ENCODE assay signal across 18 cellular contexts in the genomic region with DNA sequence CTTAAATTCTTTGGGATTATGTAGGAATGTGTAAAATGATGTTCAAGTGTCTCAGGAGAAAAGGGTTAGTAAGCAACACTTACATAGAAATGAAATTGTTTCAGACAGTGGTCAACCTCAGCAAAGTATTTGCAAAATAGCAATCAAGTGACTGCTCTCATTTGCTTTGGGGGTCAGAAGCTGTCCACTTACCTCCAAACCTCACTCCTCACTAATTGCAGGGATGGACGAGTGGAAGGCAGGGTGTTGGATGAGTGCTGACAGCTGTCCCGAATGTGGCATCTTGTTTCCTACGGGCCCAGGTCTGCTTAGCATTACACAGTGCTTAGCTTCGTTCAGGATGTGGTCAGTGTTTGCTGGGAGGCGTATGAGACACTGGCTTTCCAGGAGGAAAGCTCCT.
DNase-seq lines count a peak whose midpoint lies in the region; ATAC-seq and TF ChIP-seq lines count a peak whose summit lies in the region.
"Had no signal": no experiment of that assay in that cellular context is flagged by ENCODE, and none has a peak within 500 bp of the region (broad histone marks: within the 10 kb centered on the region; RNA-seq: fewer than 3 reads in every experiment).

No MANE protein-coding gene starts in this region.

- peaks cover 4% of the 10 kb centered on the region for H3K4me1 ChIP-seq in RWPE2 (ENCODE audit: insufficient read depth, poor library complexity, severe bottlenecking)
- H3K4me1 ChIP-seq: spleen, suprapubic skin had no signal

- no peaks in the 10 kb centered on the region for H3K36me3 ChIP-seq in RWPE2 (ENCODE audit: low read depth)
- H3K36me3 ChIP-seq: neural progenitor cell, spleen, suprapubic skin had no signal

- H3K27ac ChIP-seq in RWPE2 (ENCODE audit: poor library complexity, severe bottlenecking) = no peak overlapping the region
- H3K27ac ChIP-seq: neural progenitor cell, spleen, suprapubic skin had no signal

- H3K27me3 Mint-ChIP-seq in osteocyte (ENCODE audit: unreplicated experiment) = no peaks in the 10 kb centered on the region
- peaks cover 0 to 2% (median 1%) of the 10 kb centered on the region in 3 donors for H3K27me3 Mint-ChIP-seq in immature natural killer cell (ENCODE audit: low read depth in 3 of 3)
- H3K27me3 Mint-ChIP-seq: CD4-positive, alpha-beta memory T cell had no signal

- DNase-seq in GM04504 (ENCODE audit: low read depth) = peak; percentile 83
- no peak for DNase-seq in RWPE2 (ENCODE audit: low spot score)
- peak; percentile 71 for DNase-seq in fibroblast of mammary gland (ENCODE audit: low read depth)
- DNase-seq in osteocyte (ENCODE audit: extremely low spot score, unreplicated experiment) = no peak
- no peak for DNase-seq in NCI-H1092 (lab: John Stamatoyannopoulos, UW)
- no peak for DNase-seq in NCI-H2081 (lab: John Stamatoyannopoulos, UW)
- no peak for DNase-seq in GM19238 (ENCODE audit: insufficient read length, low spot score)
- no peak for DNase-seq in immature natural killer cell
- DNase-seq: anterior cingulate cortex; CD4-positive, alpha-beta memory T cell; effector memory CD4-positive, alpha-beta T cell; NCI-H1417; NCI-H526; RPMI8226; spleen had no signal

- H3K4me3 ChIP-seq in RWPE2 (ENCODE audit: severe bottlenecking) (no peak overlapping the region), fibroblast of mammary gland (ENCODE audit: control insufficient read depth, low read depth, low read length) (no peak overlapping the region)
- H3K4me3 ChIP-seq: neural progenitor cell, spleen, suprapubic skin had no signal

- no peaks in the 10 kb centered on the region for H3K9me3 Mint-ChIP-seq in osteocyte (ENCODE audit: unreplicated experiment)
- H3K9me3 Mint-ChIP-seq in immature natural killer cell = peaks cover 1 to 11% (median 2%) of the 10 kb centered on the region in 6 donors
- H3K9me3 Mint-ChIP-seq: neural progenitor cell had no signal

- no peaks in the 10 kb centered on the region for H3K9me3 ChIP-seq in RWPE2 (ENCODE audit: severe bottlenecking)
- H3K9me3 ChIP-seq: suprapubic skin had no signal

- peak; percentile 31; the same call in 1 of the 3 replicates for ATAC-seq in RWPE2 (ENCODE audit: low read depth)
- ATAC-seq: left lobe of liver had no signal

- H3K27me3 ChIP-seq in RWPE2 (ENCODE audit: insufficient read depth, poor library complexity, severe bottlenecking) = no peaks in the 10 kb centered on the region
- H3K27me3 ChIP-seq: neural progenitor cell, spleen, suprapubic skin had no signal

- no peak for TF ChIP-seq CTCF in RWPE2 (IDR thresholded peaks at IDR 0.05; ENCODE audit: poor library complexity, severe bottlenecking)
- no peak for TF ChIP-seq CTCF in fibroblast of mammary gland (conservative IDR thresholded peaks at IDR 0.05; ENCODE audit: control insufficient read depth, insufficient read depth, low read depth, low read length)
- no peak for TF ChIP-seq CTCF in osteocyte (IDR thresholded peaks at IDR 0.05)

- H3K4me1 Mint-ChIP-seq in osteocyte (ENCODE audit: unreplicated experiment) = peaks cover 47% of the 10 kb centered on the region
- no peaks in the 10 kb centered on the region for H3K4me1 Mint-ChIP-seq in immature natural killer cell
- H3K4me1 Mint-ChIP-seq: CD4-positive, alpha-beta memory T cell had no signal

- H3K27ac Mint-ChIP-seq in osteocyte (ENCODE audit: unreplicated experiment) (peak overlapping the region; percentile 60), immature natural killer cell (no peak overlapping the region)
- H3K27ac Mint-ChIP-seq: CD4-positive, alpha-beta memory T cell; neural progenitor cell had no signal

- no peak overlapping the region for H3K4me3 Mint-ChIP-seq in osteocyte (ENCODE audit: unreplicated experiment)
- H3K4me3 Mint-ChIP-seq in immature natural killer cell = no peak overlapping the region
- H3K4me3 Mint-ChIP-seq: CD4-positive, alpha-beta memory T cell; neural progenitor cell had no signal

- H3K36me3 Mint-ChIP-seq in osteocyte (ENCODE audit: unreplicated experiment) (peaks cover 8% of the 10 kb centered on the region), immature natural killer cell (no peaks in the 10 kb centered on the region)
- H3K36me3 Mint-ChIP-seq: CD4-positive, alpha-beta memory T cell; neural progenitor cell had no signal

Comparison
In these comparisons a context has a peak if more than half of its experiments do, and no peak if none do; other contexts are left out.
1. DNase-seq: peak in GM04504 (single experiment) and fibroblast of mammary gland (single experiment); none in RWPE2 (single experiment), osteocyte (single experiment), NCI-H1092 (single experiment), NCI-H2081 (0 of 2), GM19238 (single experiment) and immature natural killer cell (0 of 3).